ENCODE assay signal across 8 cellular contexts in genomic region chr3:118809696-118810498, GRCh38.
DNase-seq lines count a peak whose midpoint lies in the region; ATAC-seq and TF ChIP-seq lines count a peak whose summit lies in the region.
"Had no signal": no experiment of that assay in that cellular context is flagged by ENCODE, and none has a peak within 500 bp of the region (broad histone marks: within the 10 kb centered on the region; RNA-seq: fewer than 3 reads in every experiment).

No MANE protein-coding gene starts in this region.

- TF ChIP-seq CTCF in OCI-LY3 (IDR thresholded peaks at IDR 0.05; ENCODE audit: low read depth, low read length) (no peak), foreskin fibroblast (IDR thresholded peaks at IDR 0.05; ENCODE audit: low read depth, low read length) (no peak)

- ATAC-seq in GM18517 (IDR thresholded peaks at IDR 0.05; ENCODE audit: unreplicated experiment) = peak; percentile 54
- ATAC-seq in GM19463 (IDR thresholded peaks at IDR 0.05; ENCODE audit: unreplicated experiment) = peak; percentile 38
- peak; percentile 37 for ATAC-seq in HG02885 (IDR thresholded peaks at IDR 0.05; ENCODE audit: poor library complexity, unreplicated experiment)

- H3K79me2 ChIP-seq in OCI-LY3 (ENCODE audit: low read length) = no peaks in the 10 kb centered on the region

- H2AFZ ChIP-seq in OCI-LY3 (ENCODE audit: low read depth, low read length) = no peak overlapping the region

- no peaks in the 10 kb centered on the region for H3K36me3 ChIP-seq in OCI-LY3 (replicated peaks; ENCODE audit: low read depth, low read length)

- H4K20me1 ChIP-seq in OCI-LY3 (ENCODE audit: insufficient read depth, low read length) = no peaks in the 10 kb centered on the region

- peak overlapping the region; percentile 37; the same call in 1 of the 2 replicates for H3K4me3 ChIP-seq in OCI-LY3 (ENCODE audit: low read length)
- no peak overlapping the region for H3K4me3 ChIP-seq in foreskin fibroblast (ENCODE audit: low read depth in 1 of 2, low read length in 2 of 2)

- peaks cover 28% of the 10 kb centered on the region for H3K4me1 ChIP-seq in OCI-LY3 (ENCODE audit: low read length)

- peaks cover 33% of the 10 kb centered on the region for H3K27me3 ChIP-seq in OCI-LY3 (ENCODE audit: low read depth, low read length)

- no peaks in the 10 kb centered on the region for H3K9me3 ChIP-seq in OCI-LY3 (ENCODE audit: insufficient read depth, low read length)

- no peak for DNase-seq in MV-4-11 (lab: John Stamatoyannopoulos, UW)
- no peak for DNase-seq in foreskin fibroblast
- DNase-seq in stimulated activated CD4-positive, alpha-beta T cell treated with anti-CD3 and anti-CD28 coated beads, Interleukin-2, amount 100 ng/mL, for 24 hours = no peak
- DNase-seq: NCI-H2227 treated with DMSO at 0.1 percent for 48 hours had no signal

- peak overlapping the region; percentile 19 for H3K4me2 ChIP-seq in OCI-LY3 (ENCODE audit: low read length)

- H3K27ac ChIP-seq in OCI-LY3 (ENCODE audit: low read length) = no peak overlapping the region

- no peak overlapping the region for H3K9ac ChIP-seq in OCI-LY3 (ENCODE audit: low read length)
